Comparison of ENCODE assay signal across 8 cellular contexts in the genomic region with DNA sequence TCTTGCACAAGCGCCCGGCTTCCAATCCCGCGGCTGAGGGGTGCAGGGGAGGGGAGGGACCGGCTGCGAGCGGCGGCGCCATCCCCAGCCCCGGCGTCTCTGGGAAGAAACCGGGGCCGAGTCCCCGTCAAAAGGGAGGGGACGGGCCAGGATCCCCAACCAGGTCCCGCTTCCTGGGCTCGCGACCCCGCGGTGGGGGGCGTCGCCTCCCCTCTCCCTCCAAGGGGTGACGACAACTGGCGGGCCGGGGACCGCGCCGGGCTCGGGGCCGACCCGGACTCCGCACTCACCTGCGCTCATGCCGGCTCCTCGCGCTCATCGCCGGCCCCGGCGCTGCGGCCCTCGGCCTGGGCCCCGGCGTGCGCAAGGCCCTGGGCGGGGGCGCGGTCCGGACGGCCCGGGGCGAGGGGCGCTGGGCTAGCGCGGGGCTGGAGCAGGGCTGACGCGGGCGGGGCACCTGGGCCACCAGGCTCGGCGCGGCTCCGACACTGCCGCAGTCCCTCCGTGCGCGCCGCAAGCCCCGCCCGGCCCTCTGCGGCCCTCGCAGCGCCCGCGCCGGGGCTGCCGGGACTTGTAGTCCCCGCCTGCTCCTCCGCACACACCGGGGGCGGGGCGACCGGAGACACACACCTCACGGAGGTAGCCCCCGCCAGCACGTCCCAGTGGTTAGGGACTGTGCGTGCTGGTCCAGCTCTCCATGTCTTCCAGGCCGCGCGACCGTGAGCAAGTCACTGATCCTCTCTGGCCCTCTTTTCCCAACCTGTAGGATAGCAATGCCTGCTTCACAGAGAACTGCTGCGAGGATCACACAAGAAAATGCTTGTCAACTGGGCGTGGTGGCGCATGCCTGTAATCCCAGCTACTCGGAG. TPM values are rescaled to one million over a fixed set of nuclear protein-coding genes. Genes with fewer than 3 reads are reported as not detected.
A peak's percentile ranks its signal among the peaks of the same experiment; 100 is the strongest.
DNase-seq lines count a peak whose midpoint lies in the region; ATAC-seq and TF ChIP-seq lines count a peak whose summit lies in the region.

A gene with protein sequence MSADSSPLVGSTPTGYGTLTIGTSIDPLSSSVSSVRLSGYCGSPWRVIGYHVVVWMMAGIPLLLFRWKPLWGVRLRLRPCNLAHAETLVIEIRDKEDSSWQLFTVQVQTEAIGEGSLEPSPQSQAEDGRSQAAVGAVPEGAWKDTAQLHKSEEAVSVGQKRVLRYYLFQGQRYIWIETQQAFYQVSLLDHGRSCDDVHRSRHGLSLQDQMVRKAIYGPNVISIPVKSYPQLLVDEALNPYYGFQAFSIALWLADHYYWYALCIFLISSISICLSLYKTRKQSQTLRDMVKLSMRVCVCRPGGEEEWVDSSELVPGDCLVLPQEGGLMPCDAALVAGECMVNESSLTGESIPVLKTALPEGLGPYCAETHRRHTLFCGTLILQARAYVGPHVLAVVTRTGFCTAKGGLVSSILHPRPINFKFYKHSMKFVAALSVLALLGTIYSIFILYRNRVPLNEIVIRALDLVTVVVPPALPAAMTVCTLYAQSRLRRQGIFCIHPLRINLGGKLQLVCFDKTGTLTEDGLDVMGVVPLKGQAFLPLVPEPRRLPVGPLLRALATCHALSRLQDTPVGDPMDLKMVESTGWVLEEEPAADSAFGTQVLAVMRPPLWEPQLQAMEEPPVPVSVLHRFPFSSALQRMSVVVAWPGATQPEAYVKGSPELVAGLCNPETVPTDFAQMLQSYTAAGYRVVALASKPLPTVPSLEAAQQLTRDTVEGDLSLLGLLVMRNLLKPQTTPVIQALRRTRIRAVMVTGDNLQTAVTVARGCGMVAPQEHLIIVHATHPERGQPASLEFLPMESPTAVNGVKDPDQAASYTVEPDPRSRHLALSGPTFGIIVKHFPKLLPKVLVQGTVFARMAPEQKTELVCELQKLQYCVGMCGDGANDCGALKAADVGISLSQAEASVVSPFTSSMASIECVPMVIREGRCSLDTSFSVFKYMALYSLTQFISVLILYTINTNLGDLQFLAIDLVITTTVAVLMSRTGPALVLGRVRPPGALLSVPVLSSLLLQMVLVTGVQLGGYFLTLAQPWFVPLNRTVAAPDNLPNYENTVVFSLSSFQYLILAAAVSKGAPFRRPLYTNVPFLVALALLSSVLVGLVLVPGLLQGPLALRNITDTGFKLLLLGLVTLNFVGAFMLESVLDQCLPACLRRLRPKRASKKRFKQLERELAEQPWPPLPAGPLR (minus strand): TSS at position 490 of the 869 bp plus-strand sequence. CDS start 190 bp downstream, at position 300.

- H3K9me3 ChIP-seq in A673 (ENCODE audit: low read depth, low read length, poor library complexity, severe bottlenecking) = no peaks in the 10 kb centered on the region

- BruUV-seq in A673 (replicated peaks; lab: Mats Ljungman, UMichigan) = no TSS peak

- H3K36me3 ChIP-seq in A673 (ENCODE audit: insufficient read depth, low read length, poor library complexity, severe bottlenecking) = no peaks in the 10 kb centered on the region

- ATAC-seq in GM18867 (IDR thresholded peaks at IDR 0.05; ENCODE audit: unreplicated experiment) = peak; percentile 95
- peak; percentile 94 for ATAC-seq in HG03108 (IDR thresholded peaks at IDR 0.05; ENCODE audit: unreplicated experiment)

- H3K4me3 ChIP-seq in A673 (ENCODE audit: low read depth, low read length, poor library complexity, severe bottlenecking) (peak within 1 kb of the TSS; percentile 91), choroid plexus epithelial cell (ENCODE audit: low read depth, low read length) (peak within 1 kb of the TSS; percentile 76)

- CTCF ChIA-PET in A673 (lab: Charles Lee) = no interaction called here

- peaks cover 18% of the 10 kb centered on the region for H3K4me1 ChIP-seq in A673 (ENCODE audit: insufficient read depth, low read length, poor library complexity, severe bottlenecking)

- no peak for TF ChIP-seq CTCF in A673 (conservative IDR thresholded peaks at IDR 0.05; ENCODE audit: low read depth, low read length)
- no peak for TF ChIP-seq CTCF in choroid plexus epithelial cell (conservative IDR thresholded peaks at IDR 0.05; ENCODE audit: low read depth, low read length)

- no peak within 1 kb of the TSS for H3K27ac ChIP-seq in A673 (ENCODE audit: low read depth, low read length, poor library complexity, severe bottlenecking)

- DNase-seq in A673 (ENCODE audit: low spot score) = peak; percentile 91
- peak; percentile 72 for DNase-seq in NCI-H226
- DNase-seq in activated CD4-positive, alpha-beta T cell treated with anti-CD3 and anti-CD28 coated beads for 4 hours = peak; percentile 82 to 84
- DNase-seq in choroid plexus epithelial cell (ENCODE audit: low read depth) = peak; percentile 69
- peak; percentile 89 for DNase-seq in kidney tubule cell (ENCODE audit: low spot score)
- DNase-seq in stimulated activated CD4-positive, alpha-beta T cell treated with anti-CD3 and anti-CD28 coated beads, Interleukin-1b, Interleukin-23, amount 100 ng/mL, for 24 hours (ENCODE audit: low read depth in 4 of 4, low spot score in 1 of 4) = peak; percentile 59 to 78 (median 69)

- no peaks in the 10 kb centered on the region for H3K27me3 ChIP-seq in A673 (replicated peaks; ENCODE audit: insufficient read depth, low read depth, low read length, poor library complexity)

- POLR2A ChIA-PET in A673 (lab: Charles Lee; ENCODE audit: low non-redundant PET) = no interaction called here

- intact Hi-C loops in A673 (cut with micrococcal nuclease; ENCODE audit: unreplicated experiment) = no loop called here

RNA-seq across cellular contexts. Expression of the gene that starts here (rescaled TPM):
- total RNA-seq in A673 (2021) = 50.9 and 55.6 TPM in 2 replicates
